In genomic region chr13:30107536-30108136, GRCh38 we compare ENCODE assay signal across 14 cellular contexts.
DNase-seq lines count a peak whose midpoint lies in the region; ATAC-seq and TF ChIP-seq lines count a peak whose summit lies in the region.
"Had no signal": no experiment of that assay in that cellular context is flagged by ENCODE, and none has a peak within 500 bp of the region (broad histone marks: within the 10 kb centered on the region; RNA-seq: fewer than 3 reads in every experiment).

No MANE protein-coding gene starts in this region.

- H3K4me3 Mint-ChIP-seq in activated naive CD8-positive, alpha-beta T cell treated with anti-CD3 and anti-CD28 coated beads, Interleukin-2, amount 50 U/mL, for 24 hours = no peak overlapping the region
- H3K4me3 Mint-ChIP-seq in activated naive CD8-positive, alpha-beta T cell treated with anti-CD3 and anti-CD28 coated beads for 36 hours = no peak overlapping the region
- H3K4me3 Mint-ChIP-seq in glutamatergic neuron (ENCODE audit: unreplicated experiment) = no peak overlapping the region
- H3K4me3 Mint-ChIP-seq: activated CD4-positive, alpha-beta T cell treated with anti-CD3 and anti-CD28 coated beads for 36 hours had no signal

- H3K27ac ChIP-seq in RWPE2 (ENCODE audit: poor library complexity, severe bottlenecking) (peak overlapping the region; percentile 29), transverse colon (peak overlapping the region in 3 of 4 donors; percentile 65 to 78 (median 72))
- H3K27ac ChIP-seq: SJSA1, suprapubic skin had no signal

- intact Hi-C loops in transverse colon (cut with DNase I; ENCODE audit: low total_unique reads) = no loop called here

- no peak for TF ChIP-seq POLR2A in transverse colon (IDR thresholded peaks at IDR 0.05)

- DNase-seq in activated naive CD8-positive, alpha-beta T cell treated with anti-CD3 and anti-CD28 coated beads, Interleukin-2, amount 50 U/mL, for 24 hours = no peak
- no peak for DNase-seq in activated naive CD8-positive, alpha-beta T cell treated with anti-CD3 and anti-CD28 coated beads for 36 hours
- no peak for DNase-seq in RWPE2 (ENCODE audit: low spot score)
- DNase-seq in glutamatergic neuron = no peak
- DNase-seq in transverse colon = peak; percentile 17
- DNase-seq in mucosa of gallbladder (ENCODE audit: low spot score) = no peak
- no peak for DNase-seq in NCI-H2196 (lab: John Stamatoyannopoulos, UW; ENCODE audit: unreplicated experiment)
- DNase-seq: activated CD4-positive, alpha-beta T cell treated with anti-CD3 and anti-CD28 coated beads for 36 hours; GF-D8; NCI-H446 had no signal

- H3K36me3 ChIP-seq in RWPE2 (ENCODE audit: low read depth) = no peaks in the 10 kb centered on the region
- no peaks in the 10 kb centered on the region for H3K36me3 ChIP-seq in transverse colon
- H3K36me3 ChIP-seq: SJSA1, suprapubic skin had no signal

- peak overlapping the region; percentile 32 for H3K27ac Mint-ChIP-seq in activated naive CD8-positive, alpha-beta T cell treated with anti-CD3 and anti-CD28 coated beads, Interleukin-2, amount 50 U/mL, for 24 hours
- no peak overlapping the region for H3K27ac Mint-ChIP-seq in activated naive CD8-positive, alpha-beta T cell treated with anti-CD3 and anti-CD28 coated beads for 36 hours
- H3K27ac Mint-ChIP-seq in glutamatergic neuron (ENCODE audit: unreplicated experiment) = peak overlapping the region; percentile 4
- H3K27ac Mint-ChIP-seq: activated CD4-positive, alpha-beta T cell treated with anti-CD3 and anti-CD28 coated beads for 36 hours had no signal

- no peaks in the 10 kb centered on the region for H3K27me3 Mint-ChIP-seq in activated naive CD8-positive, alpha-beta T cell treated with anti-CD3 and anti-CD28 coated beads, Interleukin-2, amount 50 U/mL, for 24 hours
- peaks cover 3% of the 10 kb centered on the region for H3K27me3 Mint-ChIP-seq in activated naive CD8-positive, alpha-beta T cell treated with anti-CD3 and anti-CD28 coated beads for 36 hours
- peaks cover 2% of the 10 kb centered on the region for H3K27me3 Mint-ChIP-seq in glutamatergic neuron (ENCODE audit: unreplicated experiment)
- H3K27me3 Mint-ChIP-seq: activated CD4-positive, alpha-beta T cell treated with anti-CD3 and anti-CD28 coated beads for 36 hours had no signal

- in situ Hi-C loops in transverse colon (cut with MboI; ENCODE audit: low pct_ligation_motif_present in 1 of 4, low pct_unique_long_range_greater_than_20kb in 1 of 4, low sequenced_read_pairs in 3 of 4) = loop anchor here in 2 of 4 donors (5.0 to 25.0 kb wide), 2 partner anchors 185 to 595 kb away; no protein-coding TSS in a partner anchor

- no peak for ATAC-seq in activated naive CD8-positive, alpha-beta T cell treated with anti-CD3 and anti-CD28 coated beads, Interleukin-2, amount 50 U/mL, for 24 hours
- ATAC-seq in RWPE2 (ENCODE audit: low read depth) (peak; percentile 19; the same call in 2 of the 3 replicates), GM21447 (IDR thresholded peaks at IDR 0.05; ENCODE audit: unreplicated experiment) (no peak)
- ATAC-seq: activated CD4-positive, alpha-beta T cell treated with anti-CD3 and anti-CD28 coated beads for 36 hours had no signal

- H3K36me3 Mint-ChIP-seq in activated naive CD8-positive, alpha-beta T cell treated with anti-CD3 and anti-CD28 coated beads, Interleukin-2, amount 50 U/mL, for 24 hours (ENCODE audit: low read depth) = no peaks in the 10 kb centered on the region
- H3K36me3 Mint-ChIP-seq in activated naive CD8-positive, alpha-beta T cell treated with anti-CD3 and anti-CD28 coated beads for 36 hours = no peaks in the 10 kb centered on the region
- H3K36me3 Mint-ChIP-seq in glutamatergic neuron (ENCODE audit: unreplicated experiment) = no peaks in the 10 kb centered on the region

- TF ChIP-seq CTCF in RWPE2 (IDR thresholded peaks at IDR 0.05; ENCODE audit: poor library complexity, severe bottlenecking) = no peak
- TF ChIP-seq CTCF in glutamatergic neuron (IDR thresholded peaks at IDR 0.05; ENCODE audit: partially characterized antibody, unreplicated experiment) = no peak
- no peak for TF ChIP-seq CTCF in transverse colon (IDR thresholded peaks at IDR 0.05)

- H3K4me1 Mint-ChIP-seq in activated naive CD8-positive, alpha-beta T cell treated with anti-CD3 and anti-CD28 coated beads, Interleukin-2, amount 50 U/mL, for 24 hours = peaks cover 5% of the 10 kb centered on the region
- peaks cover 1% of the 10 kb centered on the region for H3K4me1 Mint-ChIP-seq in activated naive CD8-positive, alpha-beta T cell treated with anti-CD3 and anti-CD28 coated beads for 36 hours
- H3K4me1 Mint-ChIP-seq in glutamatergic neuron (ENCODE audit: low read depth, unreplicated experiment) = peaks cover 23% of the 10 kb centered on the region

- no peaks in the 10 kb centered on the region for H3K9me3 Mint-ChIP-seq in activated naive CD8-positive, alpha-beta T cell treated with anti-CD3 and anti-CD28 coated beads, Interleukin-2, amount 50 U/mL, for 24 hours
- H3K9me3 Mint-ChIP-seq in activated naive CD8-positive, alpha-beta T cell treated with anti-CD3 and anti-CD28 coated beads for 36 hours = no peaks in the 10 kb centered on the region
- peaks cover 2% of the 10 kb centered on the region for H3K9me3 Mint-ChIP-seq in glutamatergic neuron (ENCODE audit: unreplicated experiment)

- no peaks in the 10 kb centered on the region for H3K9me3 ChIP-seq in RWPE2 (ENCODE audit: severe bottlenecking)
- H3K9me3 ChIP-seq in transverse colon = no peaks in the 10 kb centered on the region
- H3K9me3 ChIP-seq: SJSA1, suprapubic skin had no signal

- TF ChIP-seq EP300 in transverse colon (IDR thresholded peaks at IDR 0.05; ENCODE audit: low read depth) = no peak

- H3K4me1 ChIP-seq in RWPE2 (ENCODE audit: insufficient read depth, poor library complexity, severe bottlenecking) (peaks cover 13% of the 10 kb centered on the region), transverse colon (peaks cover 1 to 19% (median 9%) of the 10 kb centered on the region in 4 donors)

- no peak overlapping the region for H3K4me3 ChIP-seq in RWPE2 (ENCODE audit: severe bottlenecking)
- no peak overlapping the region for H3K4me3 ChIP-seq in transverse colon
- H3K4me3 ChIP-seq: lung, SJSA1, suprapubic skin had no signal

- 88 to 90% methylated on average over 13 of the region's 13 CpGs for WGBS in transverse colon (ENCODE audit: low coverage in 1 of 2), 2 donors

- no peaks in the 10 kb centered on the region for H3K27me3 ChIP-seq in RWPE2 (ENCODE audit: insufficient read depth, poor library complexity, severe bottlenecking)
- no peaks in the 10 kb centered on the region for H3K27me3 ChIP-seq in transverse colon
- H3K27me3 ChIP-seq: SJSA1, suprapubic skin had no signal
